11 cellular contexts compared by ENCODE assay signal in genomic region chr5:124963236-124963929, GRCh38.
DNase-seq lines count a peak whose midpoint lies in the region; ATAC-seq and TF ChIP-seq lines count a peak whose summit lies in the region.
"Had no signal": no experiment of that assay in that cellular context is flagged by ENCODE, and none has a peak within 500 bp of the region (broad histone marks: within the 10 kb centered on the region; RNA-seq: fewer than 3 reads in every experiment).

No MANE protein-coding gene starts in this region.

- H3K4me3 ChIP-seq in AG04449 (ENCODE audit: low read depth, low read length) (no peak overlapping the region), HUES6 (ENCODE audit: low read depth, low read length) (peak overlapping the region; percentile 29; the same call in 1 of the 2 replicates), adipocyte (ENCODE audit: low read length) (no peak overlapping the region)
- H3K4me3 ChIP-seq: prostate gland had no signal

- no peak for TF ChIP-seq CTCF in AG04449 (IDR thresholded peaks at IDR 0.05; ENCODE audit: insufficient read depth, low read length, missing control alignments)

- H3K9me3 ChIP-seq in HUES6 (ENCODE audit: control insufficient read depth, insufficient read depth, low read depth, low read length) (no peaks in the 10 kb centered on the region), adipocyte (ENCODE audit: control insufficient read depth, low read length) (no peaks in the 10 kb centered on the region)
- H3K9me3 ChIP-seq: prostate gland had no signal

- DNase-seq in AG04449 (ENCODE audit: low read depth, low spot score) (peak; percentile 29), adipocyte (ENCODE audit: low read depth) (peak; percentile 97), islet precursor cell (peak; percentile 60), dermis blood vessel endothelial cell (no peak), left lobe of liver (ENCODE audit: low spot score) (no peak)
- no peak for DNase-seq in activated effector memory CD4-positive, alpha-beta T cell treated with anti-CD3 and anti-CD28 coated beads, Interleukin-2, amount 50 U/mL, for 16 hours
- DNase-seq: NCI-H2029 treated with DMSO at 0.1 percent for 48 hours; stimulated activated naive CD8-positive, alpha-beta T cell treated with anti-CD3 and anti-CD28 coated beads, Interleukin-15, amount 100 ng/mL, for 72 hours had no signal

- ATAC-seq in left lobe of liver (no peak), GM19397 (IDR thresholded peaks at IDR 0.05; ENCODE audit: unreplicated experiment) (no peak)
- ATAC-seq: stimulated activated naive CD8-positive, alpha-beta T cell treated with anti-CD3 and anti-CD28 coated beads, Interleukin-15, amount 100 ng/mL, for 72 hours had no signal

- H3K9ac ChIP-seq in HUES6 (ENCODE audit: low read length) (peak overlapping the region; percentile 81), adipocyte (ENCODE audit: low read length) (no peak overlapping the region)

- H3K36me3 ChIP-seq in HUES6 (ENCODE audit: control insufficient read depth, insufficient read depth, low read length) (no peaks in the 10 kb centered on the region), adipocyte (ENCODE audit: control insufficient read depth, insufficient read depth, low read length, severe bottlenecking) (no peaks in the 10 kb centered on the region)
- H3K36me3 ChIP-seq: prostate gland had no signal

- peaks cover 50% of the 10 kb centered on the region for H3K4me1 ChIP-seq in HUES6 (ENCODE audit: control insufficient read depth, insufficient read depth, low read length)
- H3K4me1 ChIP-seq in adipocyte (ENCODE audit: control insufficient read depth, insufficient read depth, low read length), result peaks cover 3% of the 10 kb centered on the region
- H3K4me1 ChIP-seq: prostate gland had no signal

- POLR2A ChIA-PET in AG04449 (lab: Yijun Ruan, JAX), result no interaction called here

- H3K27ac ChIP-seq in HUES6 (ENCODE audit: low read depth, low read length), result peak overlapping the region; percentile 88; the same call in 1 of the 2 replicates
- H3K27ac ChIP-seq: prostate gland had no signal

- CTCF ChIA-PET in AG04449 (lab: Yijun Ruan, JAX), result interaction anchor here (0.9 kb wide), 1 partner anchor 9 kb away, joined by 3 read pairs; no protein-coding TSS in a partner anchor

- H3K27me3 ChIP-seq in HUES6 (ENCODE audit: control insufficient read depth, insufficient read depth, low read length) (no peaks in the 10 kb centered on the region), adipocyte (replicated peaks; ENCODE audit: control insufficient read depth, insufficient read depth, low read length) (no peaks in the 10 kb centered on the region)

Comparison
In these comparisons a context has a peak if more than half of its experiments do, and no peak if none do; other contexts are left out.
1. DNase-seq: peak in AG04449 (single experiment), adipocyte (single experiment) and islet precursor cell (single experiment); none in dermis blood vessel endothelial cell (single experiment), left lobe of liver (single experiment) and activated effector memory CD4-positive, alpha-beta T cell treated with anti-CD3 and anti-CD28 coated beads, Interleukin-2, amount 50 U/mL, for 16 hours (single experiment).